In the genomic region with DNA sequence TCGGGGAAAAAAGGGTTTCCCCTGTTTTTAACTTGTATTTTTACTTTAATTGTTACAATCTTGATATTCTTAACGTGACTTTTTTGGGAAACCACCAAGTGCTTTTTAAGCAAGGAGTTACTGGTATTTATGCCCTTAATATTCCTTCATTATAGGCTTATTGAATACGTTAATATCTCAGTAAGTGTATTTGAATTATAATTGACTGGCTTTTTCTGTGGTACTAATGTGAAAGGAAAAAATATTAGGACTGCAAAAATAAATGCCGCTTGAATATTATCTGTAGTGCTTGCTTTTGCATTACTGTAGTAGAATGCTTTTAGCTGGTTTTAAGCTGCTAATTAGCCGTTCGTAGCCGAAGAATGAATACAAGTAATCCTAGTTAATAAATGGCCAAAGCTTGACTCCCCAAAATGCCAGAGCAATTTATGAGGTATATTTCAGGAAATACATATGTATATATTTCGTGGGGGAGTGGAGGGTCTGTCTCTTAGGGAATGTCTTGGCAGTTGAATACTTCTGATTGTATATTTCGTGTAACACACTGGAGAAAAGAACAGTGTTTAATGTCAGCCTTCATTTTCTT, we compare ENCODE assay signal across 8 cellular contexts. TPM values are rescaled to one million over a fixed set of nuclear protein-coding genes. Genes with fewer than 3 reads are reported as not detected.
DNase-seq lines count a peak whose midpoint lies in the region; ATAC-seq and TF ChIP-seq lines count a peak whose summit lies in the region.

No MANE protein-coding gene starts in this region.

- H3K4me2 ChIP-seq in mesendoderm (ENCODE audit: low read length): peak overlapping the region; percentile 89

- no peak overlapping the region for H2BK120ac ChIP-seq in mesendoderm (ENCODE audit: low read depth, low read length)

- peak overlapping the region; percentile 81 for H3K56ac ChIP-seq in mesendoderm (ENCODE audit: low read length)

- H3K4ac ChIP-seq in mesendoderm (ENCODE audit: low read depth, low read length): no peak overlapping the region

- H3K27me3 ChIP-seq in ACC112 (ENCODE audit: insufficient read depth, low read length) (no peaks in the 10 kb centered on the region), HUES64 (ENCODE audit: insufficient read depth, low read length) (no peaks in the 10 kb centered on the region), body of pancreas (no peaks in the 10 kb centered on the region), mesendoderm (ENCODE audit: insufficient read depth, low read length, poor library complexity) (no peaks in the 10 kb centered on the region)

- H3K9me3 ChIP-seq in HUES64 (ENCODE audit: insufficient read depth, low read depth, low read length) (no peaks in the 10 kb centered on the region), body of pancreas (no peaks in the 10 kb centered on the region)

- no peak overlapping the region for H3K23ac ChIP-seq in mesendoderm (ENCODE audit: low read length)

- H2BK5ac ChIP-seq in mesendoderm (ENCODE audit: low read length): no peak overlapping the region

- no peak overlapping the region for H3K18ac ChIP-seq in mesendoderm (ENCODE audit: low read length)

- H3K27ac ChIP-seq in ACC112 (ENCODE audit: low read depth, low read length) (peak overlapping the region; percentile 76), HUES64 (ENCODE audit: low read depth, low read length) (peak overlapping the region; percentile 96), body of pancreas (peak overlapping the region; percentile 91 to 99 (median 98)), mesendoderm (ENCODE audit: low read depth, low read length) (peak overlapping the region; percentile 95)

- peaks cover 11% of the 10 kb centered on the region for H3K4me1 ChIP-seq in ACC112 (ENCODE audit: control insufficient read depth, insufficient read depth, low read length, unreplicated experiment)
- peaks cover 20% of the 10 kb centered on the region for H3K4me1 ChIP-seq in HUES64 (ENCODE audit: insufficient read depth, low read length)
- peaks cover 49% of the 10 kb centered on the region for H3K4me1 ChIP-seq in body of pancreas
- H3K4me1 ChIP-seq in mesendoderm (ENCODE audit: control insufficient read depth, low read depth, low read length): peaks cover 5% of the 10 kb centered on the region

- H3K9ac ChIP-seq in HUES64 (ENCODE audit: low read depth, low read length) (peak overlapping the region; percentile 68), mesendoderm (ENCODE audit: low read length) (peak overlapping the region; percentile 63)

- no peak for TF ChIP-seq POLR2A in body of pancreas (IDR thresholded peaks at IDR 0.05)

- DNase-seq in body of pancreas (no peak), mesendoderm (no peak), NCI-H2171 treated with DMSO at 0.1 percent for 48 hours (lab: John Stamatoyannopoulos, UW) (no peak), NCI-H128 (lab: John Stamatoyannopoulos, UW; ENCODE audit: unreplicated experiment) (no peak), NCI-H2081 (lab: John Stamatoyannopoulos, UW) (no peak)

- no peak overlapping the region for H4K5ac ChIP-seq in mesendoderm (ENCODE audit: low read length)

- no peaks in the 10 kb centered on the region for H3K79me1 ChIP-seq in mesendoderm (ENCODE audit: low read length)

- H2BK15ac ChIP-seq in mesendoderm (replicated peaks; ENCODE audit: low read depth): no peak overlapping the region

- ATAC-seq in body of pancreas (no peak), GM18861 (IDR thresholded peaks at IDR 0.05; ENCODE audit: unreplicated experiment) (no peak)

- H3K36me3 ChIP-seq in ACC112 (ENCODE audit: insufficient read depth, low read length) (peaks cover 4% of the 10 kb centered on the region), HUES64 (ENCODE audit: insufficient read depth, low read length) (peaks cover 5% of the 10 kb centered on the region; the same call in 1 of the 2 replicates), body of pancreas (replicated peaks in 1 of 2; ENCODE audit: insufficient read depth in 1 of 2, low read depth in 2 of 2) (peaks cover 0 to 3% of the 10 kb centered on the region in 2 donors), mesendoderm (ENCODE audit: control insufficient read depth, insufficient read depth, low read length) (no peaks in the 10 kb centered on the region)

- intact Hi-C loops in body of pancreas (cut with DNase I): no loop called here

- H3K79me2 ChIP-seq in ACC112 (ENCODE audit: control insufficient read depth, insufficient read depth, low read length, unreplicated experiment) (peaks cover 36% of the 10 kb centered on the region), mesendoderm (ENCODE audit: control insufficient read depth, insufficient read depth, low read length) (no peaks in the 10 kb centered on the region)

- H4K8ac ChIP-seq in mesendoderm (ENCODE audit: low read depth, low read length): no peak overlapping the region

- no peak for TF ChIP-seq CTCF in body of pancreas (IDR thresholded peaks at IDR 0.05)

- H2AFZ ChIP-seq in ACC112 (ENCODE audit: low read length, unreplicated experiment): peak overlapping the region; percentile 64

- no peak overlapping the region for H2AK5ac ChIP-seq in mesendoderm (ENCODE audit: low read length)

- 25% methylated on average over 9 of the region's 9 CpGs for WGBS in HUES64
- WGBS in body of pancreas, 2 donors: 0% methylated on average over 9 of the region's 9 CpGs
- WGBS in mesendoderm (ENCODE audit: extremely low coverage, insufficient coverage, low lambda C conversion rate): no CpG with 5 or more reads among the region's 9 CpGs

- H3K4me3 ChIP-seq in ACC112 (ENCODE audit: low read depth, low read length) (peak overlapping the region; percentile 87), HUES64 (ENCODE audit: low read length) (peak overlapping the region; percentile 71), body of pancreas (peak overlapping the region; percentile 85 to 86), mesendoderm (ENCODE audit: low read length) (peak overlapping the region; percentile 21)

RNA-seq across cellular contexts. Expression of gene PDCD4, which starts 1.3 kb away (rescaled TPM):
- 11.2 TPM for polyA plus RNA-seq in HUES64 (2013, experiment 1 of 2)
- 30.2 TPM for polyA plus RNA-seq in HUES64 (2013, experiment 2 of 2)
- 100 to 1,000 TPM; 332 to 458 TPM for total RNA-seq in body of pancreas
- polyA plus RNA-seq in mesendoderm (2013, experiment 1 of 2): 9.4 TPM
- polyA plus RNA-seq in mesendoderm (2013, experiment 2 of 2): 9.1 TPM

RNA-seq across cellular contexts. Expression of gene BBIP1, which starts 45.9 kb away (rescaled TPM):
- polyA plus RNA-seq in HUES64 (2013, experiment 1 of 2): 17.7 TPM
- 31.6 TPM for polyA plus RNA-seq in HUES64 (2013, experiment 2 of 2)
- 10 to 100 TPM in 1 of 2 donors, 1 to 10 TPM in 1; 2.0 to 22.3 TPM for total RNA-seq in body of pancreas
- polyA plus RNA-seq in mesendoderm (2013, experiment 1 of 2): 22.2 TPM
- 22.0 TPM for polyA plus RNA-seq in mesendoderm (2013, experiment 2 of 2)

RNA-seq across cellular contexts. Expression of gene SHOC2, which starts 46.3 kb away (rescaled TPM):
- polyA plus RNA-seq in HUES64 (2013, experiment 1 of 2): 16.3 TPM
- polyA plus RNA-seq in HUES64 (2013, experiment 2 of 2): 18.4 TPM
- total RNA-seq in body of pancreas: 10 to 100 TPM; 24.1 to 26.0 TPM
- 23.7 TPM for polyA plus RNA-seq in mesendoderm (2013, experiment 1 of 2)
- 22.6 TPM for polyA plus RNA-seq in mesendoderm (2013, experiment 2 of 2)

Comparison
In these comparisons a context has a peak if more than half of its experiments do, and no peak if none do; other contexts are left out.
1. H3K4me3 ChIP-seq: peak in every context shown above with its lines; median percentile 87 in ACC112; 86 in body of pancreas; 71 in HUES64; 21 in mesendoderm.